ENCODE assay signal across 29 cellular contexts in genomic region chr6:149813351-149813750, GRCh38.
"Had no signal": no experiment of that assay in that cellular context is flagged by ENCODE, and none has a peak within 500 bp of the region (broad histone marks: within the 10 kb centered on the region; RNA-seq: fewer than 3 reads in every experiment).

No MANE protein-coding gene starts in this region.

- ATAC-seq: naive thymus-derived CD4-positive, alpha-beta T cell; natural killer cell; psoas muscle; right cardiac atrium; sciatic nerve; stimulated activated effector memory CD8-positive, alpha-beta T cell treated with anti-CD3 and anti-CD28 coated beads, Interleukin-12 subunit alpha, Interleukin-12 subunit beta, amount 100 ng/mL, for 72 hours; stimulated activated naive CD8-positive, alpha-beta T cell treated with anti-CD3 and anti-CD28 coated beads, Interleukin-15, amount 100 ng/mL, for 72 hours; stimulated activated naive CD8-positive, alpha-beta T cell treated with anti-CD3 and anti-CD28 coated beads, Interleukin-15, Interleukin-2, amounts not matched to agents 100 U/mL and 50 U/mL, for 24 hours; upper lobe of right lung had no signal

- H3K36me3 ChIP-seq: neural progenitor cell, ovary, uterus had no signal

- H3K4me3 ChIP-seq: neural progenitor cell, ovary, psoas muscle, suprapubic skin, testis, tibial artery, transverse colon, upper lobe of right lung, uterus had no signal

- H3K79me2 ChIP-seq: parathyroid adenoma had no signal

- H3K27me3 ChIP-seq: neural progenitor cell, ovary, suprapubic skin, testis, tibial artery, transverse colon, upper lobe of right lung, uterus had no signal

- H2AFZ ChIP-seq: neural progenitor cell, parathyroid adenoma had no signal

- H3K4me1 ChIP-seq: neural progenitor cell, parathyroid adenoma, psoas muscle, suprapubic skin, testis, tibial artery, transverse colon, upper lobe of right lung, uterus had no signal

- H3K4me2 ChIP-seq: neural progenitor cell had no signal

- H3K27ac Mint-ChIP-seq: nephron; neural progenitor cell; stimulated activated effector memory CD8-positive, alpha-beta T cell treated with anti-CD3 and anti-CD28 coated beads, Interleukin-12 subunit alpha, Interleukin-12 subunit beta, amount 100 ng/mL, for 72 hours; type B pancreatic cell had no signal

- DNase-seq: naive thymus-derived CD4-positive, alpha-beta T cell; natural killer cell; occipital lobe; ovary; posterior cingulate gyrus; psoas muscle; right cardiac atrium; small intestine; stimulated activated CD4-positive, alpha-beta T cell treated with anti-CD3 and anti-CD28 coated beads, Interleukin-15, amount 100 ng/mL, for 24 hours; stimulated activated CD4-positive, alpha-beta T cell treated with anti-CD3 and anti-CD28 coated beads, Interleukin-2, amount 100 ng/mL, for 24 hours; stimulated activated CD4-positive, alpha-beta T cell treated with anti-CD3 and anti-CD28 coated beads, Interleukin-2, amount 100 ng/mL, for 48 hours; stimulated activated CD4-positive, alpha-beta T cell treated with anti-CD3 and anti-CD28 coated beads, Interleukin-4, amount 100 ng/mL, for 24 hours; stimulated activated naive CD4-positive, alpha-beta T cell; stimulated activated naive CD8-positive, alpha-beta T cell treated with anti-CD3 and anti-CD28 coated beads, Interleukin-15, amount 100 ng/mL, for 72 hours; stimulated activated naive CD8-positive, alpha-beta T cell treated with anti-CD3 and anti-CD28 coated beads, Interleukin-15, Interleukin-2, amounts not matched to agents 100 U/mL and 50 U/mL, for 24 hours; substantia nigra; testis; tibial artery; transverse colon; upper lobe of right lung; uterus had no signal

- H3K4me3 Mint-ChIP-seq: naive thymus-derived CD4-positive, alpha-beta T cell; natural killer cell; nephron; neural progenitor cell; stimulated activated effector memory CD8-positive, alpha-beta T cell treated with anti-CD3 and anti-CD28 coated beads, Interleukin-12 subunit alpha, Interleukin-12 subunit beta, amount 100 ng/mL, for 72 hours; stimulated activated naive CD8-positive, alpha-beta T cell treated with anti-CD3 and anti-CD28 coated beads, Interleukin-15, amount 100 ng/mL, for 72 hours; type B pancreatic cell had no signal

- H3K9me3 Mint-ChIP-seq: naive thymus-derived CD4-positive, alpha-beta T cell; natural killer cell; nephron; neural progenitor cell; stimulated activated effector memory CD8-positive, alpha-beta T cell treated with anti-CD3 and anti-CD28 coated beads, Interleukin-12 subunit alpha, Interleukin-12 subunit beta, amount 100 ng/mL, for 72 hours; stimulated activated naive CD8-positive, alpha-beta T cell treated with anti-CD3 and anti-CD28 coated beads, Interleukin-15, amount 100 ng/mL, for 72 hours; type B pancreatic cell had no signal

- H3K27ac ChIP-seq: neural progenitor cell, ovary, parathyroid adenoma, psoas muscle, suprapubic skin, testis, tibial artery, transverse colon, upper lobe of right lung, uterus had no signal

- H3K9me3 ChIP-seq: ovary, psoas muscle, suprapubic skin, testis, tibial artery, transverse colon, upper lobe of right lung, uterus had no signal

- FAIRE-seq: small intestine had no signal

- H3K4me1 Mint-ChIP-seq: nephron; neural progenitor cell; stimulated activated effector memory CD8-positive, alpha-beta T cell treated with anti-CD3 and anti-CD28 coated beads, Interleukin-12 subunit alpha, Interleukin-12 subunit beta, amount 100 ng/mL, for 72 hours; stimulated activated naive CD8-positive, alpha-beta T cell treated with anti-CD3 and anti-CD28 coated beads, Interleukin-15, amount 100 ng/mL, for 72 hours had no signal

- H3K9ac ChIP-seq: neural progenitor cell, parathyroid adenoma had no signal

- H3K27me3 Mint-ChIP-seq: naive thymus-derived CD4-positive, alpha-beta T cell; progenitor cell of endocrine pancreas; stimulated activated naive CD8-positive, alpha-beta T cell treated with anti-CD3 and anti-CD28 coated beads, Interleukin-15, amount 100 ng/mL, for 72 hours; type B pancreatic cell had no signal
